In genomic region chr1:81430236-81430635, GRCh38 we compare ENCODE assay signal across 15 cellular contexts.
"Had no signal": no experiment of that assay in that cellular context is flagged by ENCODE, and none has a peak within 500 bp of the region (broad histone marks: within the 10 kb centered on the region; RNA-seq: fewer than 3 reads in every experiment).

No MANE protein-coding gene starts in this region.

- H3K36me3 ChIP-seq: cardiac muscle cell, pancreas, stomach, thoracic aorta, uterus had no signal

- H3K4me1 ChIP-seq: uterus had no signal

- H3K36me3 Mint-ChIP-seq: natural killer cell treated with Interleukin-12 subunit alpha and Interleukin-12 subunit beta and Interleukin-15 and Interleukin-18, amount 100 ng/mL, for 72 hours had no signal

- H3K27me3 Mint-ChIP-seq: activated B cell treated with CpG ODN at 0.5 μM for 24 hours; activated CD4-positive, alpha-beta T cell treated with anti-CD3 and anti-CD28 coated beads, Interleukin-2, amount 10 ng/mL, durations not matched to agents 24 days and 14 days; activated naive CD8-positive, alpha-beta T cell treated with anti-CD3 and anti-CD28 coated beads, Interleukin-2, amount 50 U/mL, for 24 hours; natural killer cell treated with Interleukin-12 subunit alpha and Interleukin-12 subunit beta and Interleukin-15 and Interleukin-18, amount 100 ng/mL, for 72 hours; T-helper 17 cell had no signal

- H3K4me3 Mint-ChIP-seq: activated B cell treated with CpG ODN at 0.5 μM for 24 hours; activated CD4-positive, alpha-beta T cell treated with anti-CD3 and anti-CD28 coated beads, Interleukin-2, amount 10 ng/mL, durations not matched to agents 24 days and 14 days; activated naive CD8-positive, alpha-beta T cell treated with anti-CD3 and anti-CD28 coated beads, Interleukin-2, amount 50 U/mL, for 24 hours; activated T-helper 1 cell treated with anti-CD3 and anti-CD28 coated beads, Interleukin-12 subunit alpha, Interleukin-12 subunit beta, Interleukin-2, Interleukin-4 antibody, amounts not matched to agents 30 ng/mL and 10 ng/mL and 1 ng/mL, durations not matched to agents 14 hours and 24 hours and 36 hours; natural killer cell treated with Interleukin-12 subunit alpha and Interleukin-12 subunit beta and Interleukin-15 and Interleukin-18, amount 100 ng/mL, for 72 hours; T-helper 17 cell had no signal

- ATAC-seq: activated naive CD8-positive, alpha-beta T cell treated with anti-CD3 and anti-CD28 coated beads, Interleukin-2, amount 50 U/mL, for 24 hours; natural killer cell treated with Interleukin-12 subunit alpha and Interleukin-12 subunit beta and Interleukin-15 and Interleukin-18, amount 100 ng/mL, for 72 hours; T-helper 17 cell had no signal

- H3K9me3 ChIP-seq: pancreas, stomach, thoracic aorta, uterus had no signal

- DNase-seq: activated B cell treated with CpG ODN at 0.5 μM for 24 hours; activated CD4-positive, alpha-beta T cell treated with anti-CD3 and anti-CD28 coated beads, Interleukin-2, amount 10 ng/mL, durations not matched to agents 24 days and 14 days; activated naive CD4-positive, alpha-beta T cell; activated naive CD8-positive, alpha-beta T cell treated with anti-CD3 and anti-CD28 coated beads, Interleukin-2, amount 50 U/mL, for 24 hours; mammary epithelial cell; pancreas; stimulated activated CD4-positive, alpha-beta T cell treated with anti-CD3 and anti-CD28 coated beads, Interleukin-4, amount 100 ng/mL, for 4 hours; stomach; T-helper 17 cell; uterus had no signal

- H3K27ac ChIP-seq: cardiac muscle cell, pancreas, skin epidermis, thoracic aorta, uterus had no signal

- H3K27me3 ChIP-seq: cardiac muscle cell, pancreas, stomach, uterus had no signal

- H3K4me3 ChIP-seq: cardiac muscle cell, pancreas, skin epidermis, stomach, thoracic aorta, uterus had no signal

- H3K27ac Mint-ChIP-seq: activated B cell treated with CpG ODN at 0.5 μM for 24 hours; activated CD4-positive, alpha-beta T cell treated with anti-CD3 and anti-CD28 coated beads, Interleukin-2, amount 10 ng/mL, durations not matched to agents 24 days and 14 days; activated naive CD8-positive, alpha-beta T cell treated with anti-CD3 and anti-CD28 coated beads, Interleukin-2, amount 50 U/mL, for 24 hours; activated T-helper 1 cell treated with anti-CD3 and anti-CD28 coated beads, Interleukin-12 subunit alpha, Interleukin-12 subunit beta, Interleukin-2, Interleukin-4 antibody, amounts not matched to agents 30 ng/mL and 10 ng/mL and 1 ng/mL, durations not matched to agents 14 hours and 24 hours and 36 hours; natural killer cell treated with Interleukin-12 subunit alpha and Interleukin-12 subunit beta and Interleukin-15 and Interleukin-18, amount 100 ng/mL, for 72 hours; T-helper 17 cell had no signal

- H3K9me3 Mint-ChIP-seq: activated CD4-positive, alpha-beta T cell treated with anti-CD3 and anti-CD28 coated beads, Interleukin-2, amount 10 ng/mL, durations not matched to agents 24 days and 14 days; activated T-helper 1 cell treated with anti-CD3 and anti-CD28 coated beads, Interleukin-12 subunit alpha, Interleukin-12 subunit beta, Interleukin-2, Interleukin-4 antibody, amounts not matched to agents 30 ng/mL and 10 ng/mL and 1 ng/mL, durations not matched to agents 14 hours and 24 hours and 36 hours had no signal

- H3K4me1 Mint-ChIP-seq: activated B cell treated with CpG ODN at 0.5 μM for 24 hours; activated CD4-positive, alpha-beta T cell treated with anti-CD3 and anti-CD28 coated beads, Interleukin-2, amount 10 ng/mL, durations not matched to agents 24 days and 14 days; activated naive CD8-positive, alpha-beta T cell treated with anti-CD3 and anti-CD28 coated beads, Interleukin-2, amount 50 U/mL, for 24 hours; T-helper 17 cell had no signal
